2 cellular contexts compared by ENCODE assay signal in genomic region chr22:19867617-19868016, GRCh38.
A peak's percentile ranks its signal among the peaks of the same experiment; 100 is the strongest.
TF ChIP-seq lines count a peak whose summit lies in the region.

No MANE protein-coding gene starts in this region.

TF ChIP-seq in K562, 482 proteins besides CTCF, POLR2A, EP300 and RAD21:
- no peak for TF ChIP-seq ZNF121 (CRISPR knock-in tag; conservative IDR thresholded peaks at IDR 0.05)
- TF ChIP-seq SRSF7 (optimal IDR thresholded peaks at IDR 0.05; ENCODE audit: low read depth, low read length): no peak
- 0 out of 2 replicates have a peak, but pooled peaks have one; percentile 22 for TF ChIP-seq RREB1 (CRISPR knock-in tag; IDR thresholded peaks at IDR 0.05)
- peak; percentile 8; the same call in 1 of the 2 replicates for TF ChIP-seq ZNF586 (CRISPR knock-in tag; conservative IDR thresholded peaks at IDR 0.05)
- 0 out of 2 replicates have a peak, but pooled peaks have one; percentile 11 for TF ChIP-seq NKRF (IDR thresholded peaks at IDR 0.05; ENCODE audit: borderline replicate concordance)
- TF ChIP-seq LARP7 (IDR thresholded peaks at IDR 0.05): 0 out of 2 replicates have a peak, but pooled peaks have one; percentile 38
- TF ChIP-seq HCFC1 (IDR thresholded peaks at IDR 0.05; ENCODE audit: low read depth, low read length): no peak
- no peak for TF ChIP-seq POLR3A (IDR thresholded peaks at IDR 0.05; ENCODE audit: borderline replicate concordance, extremely low read depth, insufficient read depth, insufficient read length)
- TF ChIP-seq CXXC5 (CRISPR knock-in tag; IDR thresholded peaks at IDR 0.05): 0 out of 2 replicates have a peak, but pooled peaks have one; percentile 10
TF ChIP-seq in K562: peak in this region for 5.

TF ChIP-seq in WTC11, 78 proteins besides CTCF, POLR2A, EP300 and RAD21:
- TF ChIP-seq HMGXB4 (CRISPR knock-in tag; IDR thresholded peaks at IDR 0.05) (no peak), ZSCAN18 (CRISPR knock-in tag; IDR thresholded peaks at IDR 0.05) (no peak), JAZF1 (CRISPR knock-in tag; IDR thresholded peaks at IDR 0.05) (no peak), ZNF416 (CRISPR knock-in tag; IDR thresholded peaks at IDR 0.05) (no peak), FOXJ3 (CRISPR knock-in tag; IDR thresholded peaks at IDR 0.05; ENCODE audit: borderline replicate concordance) (no peak), FOXP4 (CRISPR knock-in tag; IDR thresholded peaks at IDR 0.05) (no peak), ERG (CRISPR knock-in tag; IDR thresholded peaks at IDR 0.05) (no peak), ZNF512 (CRISPR knock-in tag; IDR thresholded peaks at IDR 0.05; ENCODE audit: borderline replicate concordance) (no peak), MXD4 (CRISPR knock-in tag; IDR thresholded peaks at IDR 0.05; ENCODE audit: borderline replicate concordance) (no peak), EMX1 (CRISPR knock-in tag; IDR thresholded peaks at IDR 0.05) (no peak), GABPB1 (CRISPR knock-in tag; IDR thresholded peaks at IDR 0.05) (no peak)
